ENCODE assay signal across 16 cellular contexts in the genomic region with DNA sequence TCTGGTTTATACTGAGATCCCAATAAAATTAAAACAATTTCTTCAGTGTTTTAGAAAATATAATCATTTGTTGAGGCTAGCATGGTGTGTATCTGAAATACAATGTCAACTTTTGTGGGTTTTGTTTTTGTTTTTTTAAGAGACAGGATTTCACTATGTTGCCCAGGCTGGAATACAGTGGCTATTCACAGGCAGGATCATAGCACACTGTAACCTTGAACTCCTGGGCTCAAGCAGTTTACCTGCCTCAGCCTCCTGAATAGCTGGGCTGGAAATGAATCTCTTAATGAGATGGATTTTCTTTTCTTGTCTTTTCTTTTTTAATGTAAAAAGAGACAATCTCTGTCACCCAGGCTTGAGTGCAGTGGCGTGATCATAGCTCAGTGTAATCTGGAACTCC.
"Had no signal": no experiment of that assay in that cellular context is flagged by ENCODE, and none has a peak within 500 bp of the region (broad histone marks: within the 10 kb centered on the region; RNA-seq: fewer than 3 reads in every experiment).

No MANE protein-coding gene starts in this region.

- DNase-seq: activated CD4-positive, alpha-beta T cell treated with anti-CD3 and anti-CD28 coated beads, Interleukin-2, amount 10 ng/mL, durations not matched to agents 7 days and 5 days; activated CD4-positive, CD25-positive, alpha-beta regulatory T cell; activated effector memory CD4-positive, alpha-beta T cell treated with Interleukin-2 at 50 U/mL for 16 hours; activated naive CD4-positive, alpha-beta T cell treated with anti-CD3 and anti-CD28 coated beads, Interleukin-2, amount 10 ng/mL, durations not matched to agents 7 days and 5 days; activated naive CD8-positive, alpha-beta T cell treated with anti-CD3 and anti-CD28 coated beads, Interleukin-2, amount 50 U/mL, for 24 hours; activated T-cell treated with anti-CD3 and anti-CD28 coated beads, Interleukin-2, amount 50 U/mL, for 48 hours; anterior cingulate cortex; brain microvascular endothelial cell; colonic mucosa; heart left ventricle; left ventricle myocardium inferior; stimulated activated CD4-positive, alpha-beta T cell treated with anti-CD3 and anti-CD28 coated beads, Interleukin-2, amount 100 ng/mL, for 24 hours; stimulated activated naive CD4-positive, alpha-beta T cell treated with Interleukin-2 at 50 U/mL for 16 hours; T-helper 9 cell; thyroid gland had no signal

- H3K9me3 ChIP-seq: colonic mucosa, gastroesophageal sphincter, heart left ventricle, left ventricle myocardium inferior, thyroid gland had no signal

- H3K27me3 ChIP-seq: brain microvascular endothelial cell, colonic mucosa, gastroesophageal sphincter, heart left ventricle, thyroid gland had no signal

- H3K4me3 ChIP-seq: colonic mucosa, gastroesophageal sphincter, heart left ventricle, left ventricle myocardium inferior, thyroid gland had no signal

- H3K36me3 ChIP-seq: colonic mucosa had no signal

- H3K4me1 ChIP-seq: colonic mucosa, thyroid gland had no signal

- H3K27ac ChIP-seq: brain microvascular endothelial cell, colonic mucosa, gastroesophageal sphincter, heart left ventricle, left ventricle myocardium inferior, thyroid gland had no signal
